In genomic region chr1:10387611-10388386, GRCh38 we compare ENCODE assay signal across 8 cellular contexts. TPM values are rescaled to one million over a fixed set of nuclear protein-coding genes. Genes with fewer than 3 reads are reported as not detected.
DNase-seq lines count a peak whose midpoint lies in the region; ATAC-seq and TF ChIP-seq lines count a peak whose summit lies in the region.

No MANE protein-coding gene starts in this region.

- H3K27me3 ChIP-seq in upper lobe of left lung: no peaks in the 10 kb centered on the region

- TF ChIP-seq EP300 in upper lobe of left lung (IDR thresholded peaks at IDR 0.05): peak in 1 of 4 donors; percentile 45

- 21 to 40% methylated on average over 4 of the region's 4 CpGs for WGBS in upper lobe of left lung, 2 donors

- TF ChIP-seq CTCF in coronary artery (IDR thresholded peaks at IDR 0.05): no peak
- TF ChIP-seq CTCF in upper lobe of left lung (IDR thresholded peaks at IDR 0.05): no peak

- no peaks in the 10 kb centered on the region for H3K36me3 ChIP-seq in upper lobe of left lung

- peak; percentile 54 to 88 for ATAC-seq in upper lobe of left lung (ENCODE audit: low FRiP score in 2 of 2)
- ATAC-seq in HG02759 (IDR thresholded peaks at IDR 0.05; ENCODE audit: unreplicated experiment): no peak

- H3K4me1 ChIP-seq in upper lobe of left lung: peaks cover 0 to 20% (median 15%) of the 10 kb centered on the region in 4 donors

- DNase-seq in EH (ENCODE audit: low read depth) (peak; percentile 70), NCI-H2171 treated with DMSO at 0.1 percent for 48 hours (lab: John Stamatoyannopoulos, UW) (peak; percentile 45), coronary artery (ENCODE audit: low spot score) (no peak), medulla oblongata (ENCODE audit: extremely low spot score) (peak; percentile 69), upper lobe of left lung (peak in 1 of 2 donors; percentile 41), ACHN (no peak), D341Med (ENCODE audit: low spot score) (no peak)

- H3K27ac ChIP-seq in coronary artery (peak overlapping the region; percentile 62 to 75), upper lobe of left lung (peak overlapping the region; percentile 72 to 78 (median 76))

- in situ Hi-C loops in ACHN (cut with HindIII; ENCODE audit: low pct_ligation_motif_present, low pct_unique_long_range_greater_than_20kb, low sequenced_read_pairs): no loop called here

- H3K4me3 ChIP-seq in coronary artery (peak overlapping the region; percentile 52), upper lobe of left lung (peak overlapping the region in 2 of 4 donors; percentile 14 to 26)

- TF ChIP-seq POLR2A in upper lobe of left lung (IDR thresholded peaks at IDR 0.05): no peak

- no peaks in the 10 kb centered on the region for H3K9me3 ChIP-seq in upper lobe of left lung

RNA-seq across cellular contexts. Expression of gene PGD, which starts 11.1 kb away (rescaled TPM):
- 100 to 1,000 TPM; 118 to 211 (median 183) TPM for total RNA-seq in upper lobe of left lung

RNA-seq across cellular contexts. Expression of gene CENPS, which starts 42.4 kb away (rescaled TPM):
- total RNA-seq in upper lobe of left lung: 10 to 100 TPM in 5 of 6 donors, 1 to 10 TPM in 1; 1.4 to 23.0 (median 14.3) TPM

Comparison
In these comparisons a context has a peak if more than half of its experiments do, and no peak if none do; other contexts are left out.
1. DNase-seq: peak in EH (single experiment), NCI-H2171 treated with DMSO at 0.1 percent for 48 hours (single experiment) and medulla oblongata (single experiment); none in coronary artery (single experiment), ACHN (single experiment) and D341Med (single experiment).